23 cellular contexts compared by ENCODE assay signal in genomic region chr10:131091682-131092081, GRCh38.
"Had no signal": no experiment of that assay in that cellular context is flagged by ENCODE, and none has a peak within 500 bp of the region (broad histone marks: within the 10 kb centered on the region; RNA-seq: fewer than 3 reads in every experiment).

No MANE protein-coding gene starts in this region.

- H3K4me3 ChIP-seq: cardiac muscle cell, SJCRH30, SK-N-MC had no signal

- H3K27me3 Mint-ChIP-seq: activated CD4-positive, alpha-beta memory T cell treated with anti-CD3 and anti-CD28 coated beads, Interleukin-2, amount 10 ng/mL, durations not matched to agents 7 days and 5 days; activated CD8-positive, alpha-beta memory T cell treated with anti-CD3 and anti-CD28 coated beads, Interleukin-2, amount 10 ng/mL, durations not matched to agents 7 days and 5 days; activated naive CD4-positive, alpha-beta T cell treated with anti-CD3 and anti-CD28 coated beads, Interleukin-2, amount 10 ng/mL, durations not matched to agents 7 days and 5 days; activated naive CD8-positive, alpha-beta T cell; activated naive CD8-positive, alpha-beta T cell treated with anti-CD3 and anti-CD28 coated beads, Interleukin-2, amount 50 U/mL, for 24 hours; central memory CD8-positive, alpha-beta T cell had no signal

- H3K4me3 Mint-ChIP-seq: activated CD4-positive, alpha-beta memory T cell treated with anti-CD3 and anti-CD28 coated beads, Interleukin-2, amount 10 ng/mL, durations not matched to agents 7 days and 5 days; activated CD8-positive, alpha-beta memory T cell treated with anti-CD3 and anti-CD28 coated beads, Interleukin-2, amount 10 ng/mL, durations not matched to agents 7 days and 5 days; activated naive CD4-positive, alpha-beta T cell treated with anti-CD3 and anti-CD28 coated beads, Interleukin-2, amount 10 ng/mL, durations not matched to agents 7 days and 5 days; activated naive CD8-positive, alpha-beta T cell; activated naive CD8-positive, alpha-beta T cell treated with anti-CD3 and anti-CD28 coated beads, Interleukin-2, amount 50 U/mL, for 24 hours; central memory CD8-positive, alpha-beta T cell had no signal

- DNase-seq: activated CD4-positive, alpha-beta memory T cell treated with anti-CD3 and anti-CD28 coated beads, Interleukin-2, amount 10 ng/mL, durations not matched to agents 7 days and 5 days; activated CD4-positive, alpha-beta T cell treated with anti-CD3 and anti-CD28 coated beads for 1 hour; activated CD4-positive, alpha-beta T cell treated with anti-CD3 and anti-CD28 coated beads for 48 hours; activated CD4-positive, CD25-positive, alpha-beta regulatory T cell; activated CD8-positive, alpha-beta memory T cell treated with anti-CD3 and anti-CD28 coated beads for 24 hours; activated CD8-positive, alpha-beta memory T cell treated with anti-CD3 and anti-CD28 coated beads, Interleukin-2, amount 10 ng/mL, durations not matched to agents 7 days and 5 days; activated CD8-positive, alpha-beta memory T cell treated with anti-CD3 and anti-CD28 coated beads, Interleukin-2, amount 50 U/mL, for 48 hours; activated effector memory CD4-positive, alpha-beta T cell treated with Interleukin-2 at 50 U/mL for 16 hours; activated naive CD4-positive, alpha-beta T cell treated with anti-CD3 and anti-CD28 coated beads, Interleukin-2, amount 10 ng/mL, durations not matched to agents 7 days and 5 days; activated naive CD8-positive, alpha-beta T cell treated with anti-CD3 and anti-CD28 coated beads, Interleukin-2, amount 50 U/mL, for 24 hours; activated T-cell treated with anti-CD3 and anti-CD28 coated beads, Interleukin-2, amount 50 U/mL, for 48 hours; anterior cingulate cortex; brain microvascular endothelial cell; NCI-H2227 treated with DMSO at 0.1 percent for 48 hours; NCI-H446; OCI-M1; SJCRH30; T1000; WERI-Rb-1 had no signal

- H3K27me3 ChIP-seq: brain microvascular endothelial cell, cardiac muscle cell, SJCRH30 had no signal

- H3K27ac Mint-ChIP-seq: activated CD4-positive, alpha-beta memory T cell treated with anti-CD3 and anti-CD28 coated beads, Interleukin-2, amount 10 ng/mL, durations not matched to agents 7 days and 5 days; activated CD8-positive, alpha-beta memory T cell treated with anti-CD3 and anti-CD28 coated beads, Interleukin-2, amount 10 ng/mL, durations not matched to agents 7 days and 5 days; activated naive CD4-positive, alpha-beta T cell treated with anti-CD3 and anti-CD28 coated beads, Interleukin-2, amount 10 ng/mL, durations not matched to agents 7 days and 5 days; activated naive CD8-positive, alpha-beta T cell; activated naive CD8-positive, alpha-beta T cell treated with anti-CD3 and anti-CD28 coated beads, Interleukin-2, amount 50 U/mL, for 24 hours had no signal

- H3K36me3 ChIP-seq: brain microvascular endothelial cell, cardiac muscle cell, SJCRH30, WERI-Rb-1 had no signal

- H3K4me1 Mint-ChIP-seq: activated CD4-positive, alpha-beta memory T cell treated with anti-CD3 and anti-CD28 coated beads, Interleukin-2, amount 10 ng/mL, durations not matched to agents 7 days and 5 days; activated CD8-positive, alpha-beta memory T cell treated with anti-CD3 and anti-CD28 coated beads, Interleukin-2, amount 10 ng/mL, durations not matched to agents 7 days and 5 days; activated naive CD8-positive, alpha-beta T cell treated with anti-CD3 and anti-CD28 coated beads, Interleukin-2, amount 50 U/mL, for 24 hours; central memory CD8-positive, alpha-beta T cell had no signal

- ATAC-seq: activated CD8-positive, alpha-beta memory T cell treated with anti-CD3 and anti-CD28 coated beads, Interleukin-2, amount 10 ng/mL, durations not matched to agents 7 days and 5 days; activated naive CD8-positive, alpha-beta T cell treated with anti-CD3 and anti-CD28 coated beads, Interleukin-2, amount 50 U/mL, for 24 hours had no signal

- H3K9me3 ChIP-seq: SJCRH30 had no signal

- H3K27ac ChIP-seq: brain microvascular endothelial cell, cardiac muscle cell, SJCRH30, SK-N-MC, WERI-Rb-1 had no signal

- H3K4me1 ChIP-seq: SJCRH30 had no signal

- H3K9me3 Mint-ChIP-seq: activated naive CD8-positive, alpha-beta T cell treated with anti-CD3 and anti-CD28 coated beads, Interleukin-2, amount 50 U/mL, for 24 hours; central memory CD8-positive, alpha-beta T cell had no signal

- H3K36me3 Mint-ChIP-seq: activated CD8-positive, alpha-beta memory T cell treated with anti-CD3 and anti-CD28 coated beads, Interleukin-2, amount 10 ng/mL, durations not matched to agents 7 days and 5 days; activated naive CD4-positive, alpha-beta T cell treated with anti-CD3 and anti-CD28 coated beads, Interleukin-2, amount 10 ng/mL, durations not matched to agents 7 days and 5 days; activated naive CD8-positive, alpha-beta T cell had no signal
